1 cellular context compared by ENCODE assay signal in genomic region chr1:245464290-245464689, GRCh38.
TF ChIP-seq lines count a peak whose summit lies in the region.

No MANE protein-coding gene starts in this region.

TF ChIP-seq in H1, 55 proteins besides CTCF, POLR2A, EP300 and RAD21:
- TF ChIP-seq SIX5 (IDR thresholded peaks at IDR 0.05; ENCODE audit: low read depth, low read length) = no peak
TF ChIP-seq in H1: peak in this region for 0.
